In the genomic region with DNA sequence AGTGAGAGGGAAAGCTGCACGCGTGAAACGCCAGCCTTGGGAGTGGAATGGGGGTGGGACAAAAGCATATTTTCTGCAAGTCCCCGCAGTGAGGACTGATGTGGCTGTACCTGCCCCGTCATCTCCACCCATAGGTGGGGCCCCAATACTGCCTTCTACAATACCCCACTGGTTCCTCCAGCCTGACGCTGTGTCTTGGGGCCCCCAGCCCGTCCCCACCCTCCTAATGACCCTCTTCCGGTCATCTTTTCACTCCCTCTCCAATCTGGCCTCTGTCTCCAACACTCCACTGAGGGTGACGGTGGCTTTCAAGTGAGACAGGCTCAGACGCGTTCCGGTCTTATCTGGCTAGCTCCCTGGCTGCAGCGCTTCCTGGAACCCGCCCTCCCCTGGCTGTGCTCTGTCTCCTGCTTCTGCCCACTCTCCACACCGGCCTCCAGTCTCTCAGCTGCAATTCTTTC, we compare ENCODE assay signal across 9 cellular contexts.
DNase-seq lines count a peak whose midpoint lies in the region; ATAC-seq, FAIRE-seq and TF ChIP-seq lines count a peak whose summit lies in the region.
"Had no signal": no experiment of that assay in that cellular context is flagged by ENCODE, and none has a peak within 500 bp of the region (broad histone marks: within the 10 kb centered on the region; RNA-seq: fewer than 3 reads in every experiment).

No MANE protein-coding gene starts in this region.

- no peak for TF ChIP-seq EP300 in esophagus muscularis mucosa (IDR thresholded peaks at IDR 0.05)

- intact Hi-C loops in esophagus muscularis mucosa (cut with DNase I): no loop called here

- H3K4me3 Mint-ChIP-seq in natural killer cell treated with Interleukin-12 subunit alpha and Interleukin-12 subunit beta and Interleukin-15 and Interleukin-18, amount 100 ng/mL, for 72 hours: no peak overlapping the region

- CTCF ChIA-PET in RWPE1 (lab: Yijun Ruan, JAX): no interaction called here

- no peak for TF ChIP-seq CTCF in RWPE1 (conservative IDR thresholded peaks at IDR 0.05; ENCODE audit: low read depth)
- peak in 1 of 3 experiments; percentile 11 for TF ChIP-seq CTCF in esophagus muscularis mucosa (IDR thresholded peaks at IDR 0.05)

- peak overlapping the region; percentile 17 to 66 for H3K27ac Mint-ChIP-seq in natural killer cell treated with Interleukin-12 subunit alpha and Interleukin-12 subunit beta and Interleukin-15 and Interleukin-18, amount 100 ng/mL, for 72 hours

- H3K9me3 ChIP-seq in esophagus muscularis mucosa: no peaks in the 10 kb centered on the region

- peaks cover 18 to 21% of the 10 kb centered on the region in 2 donors for H3K4me1 Mint-ChIP-seq in natural killer cell treated with Interleukin-12 subunit alpha and Interleukin-12 subunit beta and Interleukin-15 and Interleukin-18, amount 100 ng/mL, for 72 hours (ENCODE audit: low read depth in 2 of 2)

- 28% methylated on average over 15 of the region's 15 CpGs for WGBS in esophagus muscularis mucosa

- H3K4me1 ChIP-seq in esophagus muscularis mucosa: peaks cover 61 to 82% (median 72%) of the 10 kb centered on the region in 4 donors

- no peaks in the 10 kb centered on the region for H3K27me3 Mint-ChIP-seq in natural killer cell treated with Interleukin-12 subunit alpha and Interleukin-12 subunit beta and Interleukin-15 and Interleukin-18, amount 100 ng/mL, for 72 hours

- TF ChIP-seq POLR2A in esophagus muscularis mucosa (IDR thresholded peaks at IDR 0.05; ENCODE audit: low read depth) (no peak), GM12891 (IDR thresholded peaks at IDR 0.05; ENCODE audit: low read depth, low read length) (no peak)

- POLR2A ChIA-PET in RWPE1 (lab: Yijun Ruan, JAX; ENCODE audit: low non-redundant PET): no interaction called here

- H3K36me3 ChIP-seq in esophagus muscularis mucosa: no peaks in the 10 kb centered on the region

- no peaks in the 10 kb centered on the region for H3K9me3 Mint-ChIP-seq in natural killer cell treated with Interleukin-12 subunit alpha and Interleukin-12 subunit beta and Interleukin-15 and Interleukin-18, amount 100 ng/mL, for 72 hours

- ATAC-seq in natural killer cell treated with Interleukin-12 subunit alpha and Interleukin-12 subunit beta and Interleukin-15 and Interleukin-18, amount 100 ng/mL, for 72 hours: peak; percentile 43 to 60
- ATAC-seq in GM19463 (IDR thresholded peaks at IDR 0.05; ENCODE audit: unreplicated experiment) (no peak), HG02763 (IDR thresholded peaks at IDR 0.05; ENCODE audit: unreplicated experiment) (no peak), GM19467 (IDR thresholded peaks at IDR 0.05; ENCODE audit: unreplicated experiment) (no peak)

- no peak overlapping the region for H3K4me3 ChIP-seq in esophagus muscularis mucosa

- DNase-seq in DMS153 treated with DMSO at 0.1 percent for 48 hours (lab: John Stamatoyannopoulos, UW; ENCODE audit: unreplicated experiment): peak; percentile 63
- DNase-seq in RWPE1 (ENCODE audit: low spot score): peak; percentile 58
- no peak for DNase-seq in esophagus muscularis mucosa (ENCODE audit: extremely low spot score)
- DNase-seq in natural killer cell treated with Interleukin-12 subunit alpha and Interleukin-12 subunit beta and Interleukin-15 and Interleukin-18, amount 100 ng/mL, for 72 hours (ENCODE audit: low spot score): no peak
- DNase-seq in GM12891 (ENCODE audit: insufficient read length, low spot score): no peak
- DNase-seq: GF-D8 had no signal

- no peak for FAIRE-seq in GM12891 (lab: Jason Lieb, UNC)

- H3K27me3 ChIP-seq in esophagus muscularis mucosa: no peaks in the 10 kb centered on the region

- peak overlapping the region; percentile 84 for H3K27ac ChIP-seq in RWPE1
- H3K27ac ChIP-seq in esophagus muscularis mucosa (replicated peaks in 1 of 4): peak overlapping the region; percentile 15 to 68 (median 44)

- no peaks in the 10 kb centered on the region for H3K36me3 Mint-ChIP-seq in natural killer cell treated with Interleukin-12 subunit alpha and Interleukin-12 subunit beta and Interleukin-15 and Interleukin-18, amount 100 ng/mL, for 72 hours

TF ChIP-seq in GM12891, 5 proteins besides CTCF, POLR2A, EP300 and RAD21:
- TF ChIP-seq POU2F2 (IDR thresholded peaks at IDR 0.05; ENCODE audit: low read depth, low read length): no peak
- no peak for TF ChIP-seq POLR2AphosphoS5 (IDR thresholded peaks at IDR 0.05; ENCODE audit: low read depth, low read length)
- no peak for TF ChIP-seq TAF1 (IDR thresholded peaks at IDR 0.05; ENCODE audit: low read depth, low read length)
- no peak for TF ChIP-seq SPI1 (IDR thresholded peaks at IDR 0.05; ENCODE audit: low read depth, low read length)

Comparison
In these comparisons a context has a peak if more than half of its experiments do, and no peak if none do; other contexts are left out.
1. DNase-seq: peak in DMS153 treated with DMSO at 0.1 percent for 48 hours (single experiment) and RWPE1 (single experiment); none in esophagus muscularis mucosa (single experiment), natural killer cell treated with Interleukin-12 subunit alpha and Interleukin-12 subunit beta and Interleukin-15 and Interleukin-18, amount 100 ng/mL, for 72 hours (single experiment) and GM12891 (single experiment).
2. ATAC-seq: peak in natural killer cell treated with Interleukin-12 subunit alpha and Interleukin-12 subunit beta and Interleukin-15 and Interleukin-18, amount 100 ng/mL, for 72 hours (2 of 2); none in GM19463 (single experiment), HG02763 (single experiment) and GM19467 (single experiment).